8 cellular contexts compared by ENCODE assay signal in genomic region chr2:69386376-69386775, GRCh38. TPM values are rescaled to one million over a fixed set of nuclear protein-coding genes. Genes with fewer than 3 reads are reported as not detected.
A peak's percentile ranks its signal among the peaks of the same experiment; 100 is the strongest.
DNase-seq lines count a peak whose midpoint lies in the region; ATAC-seq, FAIRE-seq and TF ChIP-seq lines count a peak whose summit lies in the region.

No MANE protein-coding gene starts in this region.

- H3K36me3 Mint-ChIP-seq in endodermal cell (ENCODE audit: low read depth), result peaks cover 8% of the 10 kb centered on the region

- no peak for TF ChIP-seq POLR2A in A549 (IDR thresholded peaks at IDR 0.05; ENCODE audit: low read length)

- no peaks in the 10 kb centered on the region for H3K27me3 Mint-ChIP-seq in endodermal cell (ENCODE audit: insufficient read depth)

- peak overlapping the region; percentile 84 for H3K4me3 Mint-ChIP-seq in endodermal cell

- H3K4me2 ChIP-seq in A549, result peak overlapping the region; percentile 83

- CTCF ChIA-PET in A549 (lab: Yijun Ruan, JAX), result interaction anchor here (0.6 to 3.8 kb wide), 3 partner anchors 10 to 14 kb away, joined by 3 to 15 read pairs (median 3); no protein-coding TSS in a partner anchor

- H3K36me3 ChIP-seq in endodermal cell (ENCODE audit: control insufficient read depth, insufficient read depth, low read length) (peaks cover 5% of the 10 kb centered on the region), pancreas (no peaks in the 10 kb centered on the region)

- POLR2A ChIA-PET in A549 (lab: Yijun Ruan, JAX), result interaction anchor here (1.1 kb wide), 1 partner anchor 52 kb away, joined by 3 read pairs; no protein-coding TSS in a partner anchor

- H3K27me3 ChIP-seq in endodermal cell (ENCODE audit: control insufficient read depth, insufficient read depth, low read length, poor library complexity, severe bottlenecking) (no peaks in the 10 kb centered on the region), pancreas (no peaks in the 10 kb centered on the region)

- ATAC-seq in A549 (peak in 1 of 2 experiments; percentile 2; a peak in 2 of 6 replicates), GM18870 (IDR thresholded peaks at IDR 0.05; ENCODE audit: unreplicated experiment) (peak; percentile 22), pancreas (peak; percentile 2 to 4 (median 2))

- H3K27ac Mint-ChIP-seq in endodermal cell, result peak overlapping the region; percentile 81

- TF ChIP-seq CTCF in A549 (IDR thresholded peaks at IDR 0.05), result no peak
- TF ChIP-seq CTCF in endodermal cell (conservative IDR thresholded peaks at IDR 0.05), result no peak
- TF ChIP-seq CTCF in pancreas (IDR thresholded peaks at IDR 0.05), result no peak

- no peak for FAIRE-seq in A549 (lab: Jason Lieb, UNC)
- no peak for FAIRE-seq in pancreas (lab: Jason Lieb, UNC)

- 0% methylated on average over 6 of the region's 6 CpGs for WGBS in A549 (ENCODE audit: missing lambda C conversion rate)
- 18 to 28% methylated on average over 3 to 6 of the region's 6 CpGs for WGBS in endodermal cell (ENCODE audit: insufficient coverage in 1 of 2, insufficient read length in 1 of 2), 2 experiments
- WGBS in pancreas, 2 donors, result 3% methylated on average over 6 of the region's 6 CpGs

- intact Hi-C loops in pancreas (cut with DNase I), result loop anchor here in 1 of 3 donors (10.0 kb wide), 1 partner anchor 48 kb away; the partner anchor contains the start of gene NFU1

- H3K9ac ChIP-seq in endodermal cell (ENCODE audit: extremely low read depth, low read length, poor library complexity, severe bottlenecking), result peak overlapping the region; percentile 82

- H3K9me3 ChIP-seq in A549 (no peaks in the 10 kb centered on the region), endodermal cell (ENCODE audit: control insufficient read depth, low read length) (no peaks in the 10 kb centered on the region), pancreas (no peaks in the 10 kb centered on the region)

- H3K4me1 Mint-ChIP-seq in endodermal cell, result peaks cover 24% of the 10 kb centered on the region

- H3K4me1 ChIP-seq in A549 (peaks cover 50% of the 10 kb centered on the region), endodermal cell (ENCODE audit: control insufficient read depth, insufficient read depth, low read length) (no peaks in the 10 kb centered on the region), pancreas (peaks cover 3 to 30% (median 17%) of the 10 kb centered on the region in 3 donors)

- no peak for TF ChIP-seq EP300 in A549 (IDR thresholded peaks at IDR 0.05)

- H3K4me3 ChIP-seq in A549 (peak overlapping the region; percentile 77), endodermal cell (ENCODE audit: low read length) (peak overlapping the region; percentile 97), pancreas (peak overlapping the region; percentile 75 to 92 (median 88))

- H3K9me3 Mint-ChIP-seq in endodermal cell, result no peaks in the 10 kb centered on the region

- no peak for TF ChIP-seq RAD21 in A549 (conservative IDR thresholded peaks at IDR 0.05 in 1 of 2, IDR thresholded peaks at IDR 0.05 in 1 of 2)

- H3K27ac ChIP-seq in A549, result peak overlapping the region; percentile 89 to 97
- H3K27ac ChIP-seq in endodermal cell (ENCODE audit: low read depth, low read length), result no peak overlapping the region
- peak overlapping the region; percentile 72 to 97 (median 86) for H3K27ac ChIP-seq in pancreas

- DNase-seq in A549 (ENCODE audit: low read depth in 1 of 2, low spot score in 1 of 2), result no peak
- peak; percentile 32 for DNase-seq in NCI-H69 (lab: John Stamatoyannopoulos, UW)
- no peak for DNase-seq in endodermal cell
- DNase-seq in pancreas, result no peak
- no peak for DNase-seq in Ammon's horn (ENCODE audit: low spot score)
- no peak for DNase-seq in NOMO-1 treated with DMSO at 0.1 percent for 48 hours (lab: John Stamatoyannopoulos, UW; ENCODE audit: unreplicated experiment)
- no peak for DNase-seq in AML-193 (lab: John Stamatoyannopoulos, UW)

TF ChIP-seq in A549, 52 proteins besides CTCF, POLR2A, EP300 and RAD21:
- TF ChIP-seq HDAC2 (IDR thresholded peaks at IDR 0.05) (no peak), MAX (IDR thresholded peaks at IDR 0.05) (no peak), RCOR1 (IDR thresholded peaks at IDR 0.05; ENCODE audit: low read depth, low read length) (no peak), KDM1A (IDR thresholded peaks at IDR 0.05; ENCODE audit: low read depth) (no peak), KDM5A (IDR thresholded peaks at IDR 0.05) (no peak)

RNA-seq across cellular contexts. Expression of gene GFPT1, which starts 0.7 kb away (rescaled TPM):
- polyA plus RNA-seq in A549 (2011; rRNA removed) (53.3 and 59.9 TPM in 2 replicates), A549 (2017; fragmentation: RNase III; extraction: RNeasy Plus Mini Kit Qiagen cat#74134 plus additional on column Dnase treatment) (23.2 to 24.4 TPM (median 24.0 TPM) in 3 replicates), pancreas (10 to 100 TPM in 1 of 2 donors, 1 to 10 TPM in 1; 7.8 to 14.6 TPM)
- polyA plus RNA-seq in A549 (2012; cell fraction: cytosol; rRNA removed), result 8.1 and 9.0 TPM in 2 replicates
- 5.8 and 9.4 TPM in 2 replicates for polyA plus RNA-seq in A549 (2012; cell fraction: nucleus; rRNA removed)
- polyA minus RNA-seq in A549 (2011; rRNA and poly(A)+ RNA removed), result 29.6 and 30.6 TPM in 2 replicates
- total RNA-seq in endodermal cell (10 to 100 TPM; 79.8 to 95.9 TPM), pancreas (10 to 100 TPM; 35.2 to 78.0 (median 47.7) TPM)
- 25.9 TPM for polyA plus RNA-seq in endodermal cell (2013, experiment 1 of 2)
- polyA plus RNA-seq in endodermal cell (2013, experiment 2 of 2), result 25.8 TPM

RNA-seq across cellular contexts. Expression of gene NFU1, which starts 50.9 kb away (rescaled TPM):
- polyA plus RNA-seq in A549 (2011; rRNA removed), result 67.9 and 99.2 TPM in 2 replicates
- polyA plus RNA-seq in A549 (2012; cell fraction: cytosol; rRNA removed), result 27.3 and 30.3 TPM in 2 replicates
- 12.4 and 13.2 TPM in 2 replicates for polyA plus RNA-seq in A549 (2012; cell fraction: nucleus; rRNA removed)
- polyA plus RNA-seq in A549 (2017; fragmentation: RNase III; extraction: RNeasy Plus Mini Kit Qiagen cat#74134 plus additional on column Dnase treatment), result 61.4 to 65.4 TPM (median 64.8 TPM) in 3 replicates
- 6.3 and 6.7 TPM in 2 replicates for polyA minus RNA-seq in A549 (2011; rRNA and poly(A)+ RNA removed)
- total RNA-seq in endodermal cell, result 10 to 100 TPM; 37.0 to 37.9 TPM
- 48.3 TPM for polyA plus RNA-seq in endodermal cell (2013, experiment 1 of 2)
- 47.9 TPM for polyA plus RNA-seq in endodermal cell (2013, experiment 2 of 2)
- 10 to 100 TPM; 16.0 to 20.4 (median 18.4) TPM for total RNA-seq in pancreas
- 10 to 100 TPM; 32.4 to 40.6 TPM for polyA plus RNA-seq in pancreas
